Comparison of ENCODE assay signal across 1 cellular context in genomic region chr1:206229286-206229685, GRCh38. TPM values are rescaled to one million over a fixed set of nuclear protein-coding genes. Genes with fewer than 3 reads are reported as not detected.
"Had no signal": no experiment of that assay in that cellular context is flagged by ENCODE, and none has a peak within 500 bp of the region (broad histone marks: within the 10 kb centered on the region; RNA-seq: fewer than 3 reads in every experiment).

No MANE protein-coding gene starts in this region.

RNA-seq across cellular contexts. Expression of gene FAM72A, which starts 26.6 kb away (rescaled TPM):
- total RNA-seq: bronchial epithelial cell had no signal
